ENCODE assay signal across 8 cellular contexts in genomic region chr13:52599853-52600603, GRCh38. TPM values are rescaled to one million over a fixed set of nuclear protein-coding genes. Genes with fewer than 3 reads are reported as not detected.
DNase-seq lines count a peak whose midpoint lies in the region; ATAC-seq, FAIRE-seq and TF ChIP-seq lines count a peak whose summit lies in the region.

No MANE protein-coding gene starts in this region.

- no peaks in the 10 kb centered on the region for H4K20me1 ChIP-seq in osteoblast (ENCODE audit: insufficient read depth, low read length)

- H3K9ac ChIP-seq in HUES64 (ENCODE audit: low read depth, low read length), result peak overlapping the region; percentile 93

- no peak for FAIRE-seq in D721Med (lab: Jason Lieb, UNC)
- no peak for FAIRE-seq in frontal cortex (lab: Jason Lieb, UNC)

- peak overlapping the region; percentile 74 for H3K4me3 ChIP-seq in HUES64 (ENCODE audit: low read length)
- H3K4me3 ChIP-seq in osteoblast (ENCODE audit: insufficient read depth, low read length), result peak overlapping the region; percentile 72

- H2AFZ ChIP-seq in osteoblast (ENCODE audit: low read length), result peak overlapping the region; percentile 82

- H3K27me3 ChIP-seq in HUES64 (ENCODE audit: insufficient read depth, low read length) (no peaks in the 10 kb centered on the region), osteoblast (ENCODE audit: insufficient read depth, low read length) (no peaks in the 10 kb centered on the region)

- peaks cover 10% of the 10 kb centered on the region for H3K4me1 ChIP-seq in HUES64 (ENCODE audit: insufficient read depth, low read length)
- H3K4me1 ChIP-seq in osteoblast (ENCODE audit: insufficient read depth, low read length), result peaks cover 9% of the 10 kb centered on the region

- TF ChIP-seq CTCF in D721Med (IDR thresholded peaks at IDR 0.05; ENCODE audit: insufficient read depth, missing control alignments) (no peak), osteoblast (IDR thresholded peaks at IDR 0.05; ENCODE audit: extremely low read depth, low read depth, low read length) (no peak)
- no peak for TF ChIP-seq CTCF in activated CD8-positive, alpha-beta T cell treated with anti-CD3 and anti-CD28 coated beads for 36 hours (IDR thresholded peaks at IDR 0.05)

- no peaks in the 10 kb centered on the region for H3K36me3 Mint-ChIP-seq in activated CD8-positive, alpha-beta T cell treated with anti-CD3 and anti-CD28 coated beads for 36 hours (ENCODE audit: low read depth)

- 2% methylated on average over 73 of the region's 73 CpGs for WGBS in HUES64

- H3K27ac ChIP-seq in HUES64 (ENCODE audit: low read depth, low read length) (peak overlapping the region; percentile 51), osteoblast (ENCODE audit: low read depth, low read length) (peak overlapping the region; percentile 89)

- H3K9me3 ChIP-seq in HUES64 (ENCODE audit: insufficient read depth, low read depth, low read length), result no peaks in the 10 kb centered on the region
- H3K9me3 ChIP-seq in osteoblast (ENCODE audit: low read depth, low read length), result no peaks in the 10 kb centered on the region

- DNase-seq in D721Med (ENCODE audit: insufficient read length, low spot score) (peak; percentile 47), frontal cortex (ENCODE audit: low spot score in 2 of 2) (peak; percentile 46 to 49), osteoblast (ENCODE audit: insufficient read length, low spot score, missing footprints) (peak; percentile 88), GDM1 (lab: John Stamatoyannopoulos, UW) (no peak)
- peak; percentile 11 for DNase-seq in activated CD8-positive, alpha-beta T cell treated with anti-CD3 and anti-CD28 coated beads for 36 hours
- DNase-seq in activated effector memory CD4-positive, alpha-beta T cell treated with anti-CD3 and anti-CD28 coated beads, Interleukin-2, amount 50 U/mL, for 16 hours, result no peak

- peak; percentile 69 for ATAC-seq in GM19397 (IDR thresholded peaks at IDR 0.05; ENCODE audit: unreplicated experiment)
- ATAC-seq in activated CD8-positive, alpha-beta T cell treated with anti-CD3 and anti-CD28 coated beads for 36 hours, result peak; percentile 67

- no peaks in the 10 kb centered on the region for H3K9me3 Mint-ChIP-seq in activated CD8-positive, alpha-beta T cell treated with anti-CD3 and anti-CD28 coated beads for 36 hours

- H3K79me2 ChIP-seq in osteoblast (ENCODE audit: insufficient read depth, low read length), result no peaks in the 10 kb centered on the region

- no peak overlapping the region for H3K27ac Mint-ChIP-seq in activated CD8-positive, alpha-beta T cell treated with anti-CD3 and anti-CD28 coated beads for 36 hours

- no peaks in the 10 kb centered on the region for H3K36me3 ChIP-seq in HUES64 (ENCODE audit: insufficient read depth, low read length)
- H3K36me3 ChIP-seq in osteoblast (ENCODE audit: insufficient read depth, low read length), result no peaks in the 10 kb centered on the region

- intact Hi-C loops in activated CD8-positive, alpha-beta T cell treated with anti-CD3 and anti-CD28 coated beads for 36 hours (cut with micrococcal nuclease), result no loop called here

- peaks cover 9% of the 10 kb centered on the region for H3K4me1 Mint-ChIP-seq in activated CD8-positive, alpha-beta T cell treated with anti-CD3 and anti-CD28 coated beads for 36 hours (ENCODE audit: low read depth)

- peaks cover 28% of the 10 kb centered on the region for H3K27me3 Mint-ChIP-seq in activated CD8-positive, alpha-beta T cell treated with anti-CD3 and anti-CD28 coated beads for 36 hours

- CTCF ChIA-PET in activated CD8-positive, alpha-beta T cell treated with anti-CD3 and anti-CD28 coated beads for 36 hours (lab: Charles Lee), result interaction anchor here (0.6 to 1.6 kb wide), 2 partner anchors 149 to 209 kb away, joined by 3 to 4 read pairs; partner anchors contain the start of gene VPS36

- H3K4me2 ChIP-seq in osteoblast (ENCODE audit: insufficient read depth, low read length), result peak overlapping the region; percentile 94

- POLR2A ChIA-PET in activated CD8-positive, alpha-beta T cell treated with anti-CD3 and anti-CD28 coated beads for 36 hours (lab: Charles Lee), result no interaction called here

- H3K4me3 Mint-ChIP-seq in activated CD8-positive, alpha-beta T cell treated with anti-CD3 and anti-CD28 coated beads for 36 hours, result peak overlapping the region; percentile 64

RNA-seq across cellular contexts. Expression of gene HNRNPA1L2, which starts 42.2 kb away (rescaled TPM):
- 7.9 TPM for polyA plus RNA-seq in HUES64 (2013, experiment 1 of 2)
- 8.9 TPM for polyA plus RNA-seq in HUES64 (2013, experiment 2 of 2)
- total RNA-seq in activated CD8-positive, alpha-beta T cell treated with anti-CD3 and anti-CD28 coated beads for 36 hours, result 1 to 10 TPM; 7.8 to 9.2 TPM
- total RNA-seq in frontal cortex (9.4 TPM), osteoblast (2.9 and 3.6 TPM in 2 replicates)

RNA-seq across cellular contexts. Expression of gene SUGT1, which starts 52.6 kb away (rescaled TPM):
- 70.9 TPM for polyA plus RNA-seq in HUES64 (2013, experiment 1 of 2)
- polyA plus RNA-seq in HUES64 (2013, experiment 2 of 2), result 70.9 TPM
- total RNA-seq in activated CD8-positive, alpha-beta T cell treated with anti-CD3 and anti-CD28 coated beads for 36 hours, result 10 to 100 TPM; 52.0 to 52.5 TPM
- total RNA-seq in frontal cortex (62.4 TPM), osteoblast (30.4 and 30.9 TPM in 2 replicates)

Comparison
In these comparisons a context has a peak if more than half of its experiments do, and no peak if none do; other contexts are left out.
1. DNase-seq: peak in D721Med (single experiment), activated CD8-positive, alpha-beta T cell treated with anti-CD3 and anti-CD28 coated beads for 36 hours (single experiment), frontal cortex (2 of 2) and osteoblast (single experiment); none in GDM1 (single experiment) and activated effector memory CD4-positive, alpha-beta T cell treated with anti-CD3 and anti-CD28 coated beads, Interleukin-2, amount 50 U/mL, for 16 hours (single experiment).